In the genomic region with DNA sequence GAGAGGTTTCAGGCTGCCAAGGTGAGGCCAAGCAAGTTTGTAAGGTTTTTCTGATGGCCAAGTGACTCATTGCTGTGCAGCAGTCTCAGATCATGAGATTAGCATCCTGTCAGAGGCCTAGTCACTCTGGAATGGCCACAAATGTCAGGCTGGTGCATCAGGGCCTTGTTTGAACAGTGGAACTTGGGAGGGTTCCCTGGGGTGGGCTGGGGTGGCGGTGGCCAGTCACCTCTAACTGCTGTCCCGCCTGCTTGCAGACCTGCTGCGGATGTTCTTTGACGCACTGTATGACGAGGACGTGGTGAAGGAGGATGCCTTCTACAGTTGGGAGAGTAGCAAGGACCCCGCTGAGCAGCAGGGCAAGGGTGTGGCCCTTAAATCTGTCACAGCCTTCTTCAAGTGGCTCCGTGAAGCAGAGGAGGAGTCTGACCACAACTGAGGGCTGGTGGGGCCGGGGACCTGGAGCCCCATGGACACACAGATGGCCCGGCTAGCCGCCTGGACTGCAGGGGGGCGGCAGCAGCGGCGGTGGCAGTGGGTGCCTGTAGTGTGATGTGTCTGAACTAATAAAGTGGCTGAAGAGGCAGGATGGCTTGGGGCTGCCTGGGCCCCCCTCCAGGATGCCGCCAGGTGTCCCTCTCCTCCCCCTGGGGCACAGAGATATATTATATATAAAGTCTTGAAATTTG, we compare ENCODE assay signal across 8 cellular contexts. TPM values are rescaled to one million over a fixed set of nuclear protein-coding genes. Genes with fewer than 3 reads are reported as not detected.
DNase-seq lines count a peak whose midpoint lies in the region; ATAC-seq, FAIRE-seq and TF ChIP-seq lines count a peak whose summit lies in the region.

No MANE protein-coding gene starts in this region.

- peaks cover 0 to 24% (median 3%) of the 10 kb centered on the region in 4 donors for H3K4me1 ChIP-seq in Peyer's patch
- peaks cover 0 to 13% (median 6%) of the 10 kb centered on the region in 4 donors for H3K4me1 ChIP-seq in liver (ENCODE audit: control insufficient read depth in 4 of 4, insufficient read depth in 4 of 4, low read length in 3 of 4)
- peaks cover 15 to 37% of the 10 kb centered on the region in 2 donors for H3K4me1 ChIP-seq in thoracic aorta (ENCODE audit: control insufficient read depth in 1 of 2, low read depth in 2 of 2)

- TF ChIP-seq RAD21 in liver (IDR thresholded peaks at IDR 0.05), result no peak

- no peak for TF ChIP-seq POLR2A in Peyer's patch (IDR thresholded peaks at IDR 0.05)

- no peak overlapping the region for H3K9ac ChIP-seq in liver (ENCODE audit: low read depth in 1 of 2, low read length in 2 of 2)

- ATAC-seq in thoracic aorta (ENCODE audit: insufficient number of reproducible peaks, low FRiP score, low read depth), result no peak
- no peak for ATAC-seq in GM21717 (IDR thresholded peaks at IDR 0.05; ENCODE audit: unreplicated experiment)

- WGBS in liver, result 89% methylated on average over 15 of the region's 15 CpGs

- TF ChIP-seq CTCF in Peyer's patch (IDR thresholded peaks at IDR 0.05), result no peak
- TF ChIP-seq CTCF in liver (IDR thresholded peaks at IDR 0.05; ENCODE audit: low read depth, low read length, missing input control), result no peak
- TF ChIP-seq CTCF in thoracic aorta (IDR thresholded peaks at IDR 0.05), result no peak

- FAIRE-seq in frontal cortex (lab: Jason Lieb, UNC), result no peak

- DNase-seq in CD1c-positive myeloid dendritic cell (ENCODE audit: extremely low spot score), result peak; percentile 23
- DNase-seq in Peyer's patch, result no peak
- peak; percentile 34 for DNase-seq in amniotic epithelial cell (ENCODE audit: low read depth)
- no peak for DNase-seq in thoracic aorta (ENCODE audit: low spot score)
- no peak for DNase-seq in frontal cortex (ENCODE audit: low spot score in 2 of 2)
- no peak for DNase-seq in nucleus accumbens (lab: John Stamatoyannopoulos, UW)

- H3K27ac ChIP-seq in Peyer's patch (peak overlapping the region in 3 of 4 donors; percentile 15 to 98 (median 89)), liver (ENCODE audit: low read depth in 1 of 2, low read length in 2 of 2) (peak overlapping the region; percentile 16 to 84), thoracic aorta (peak overlapping the region; percentile 92 to 94)

- peaks cover 0 to 58% (median 0%) of the 10 kb centered on the region in 3 donors for H3K36me3 ChIP-seq in Peyer's patch
- peaks cover 14 to 50% (median 46%) of the 10 kb centered on the region in 4 donors for H3K36me3 ChIP-seq in liver (ENCODE audit: control insufficient read depth in 4 of 4, insufficient read depth in 3 of 4, low read depth in 1 of 4, low read length in 3 of 4)
- peaks cover 40% of the 10 kb centered on the region for H3K36me3 ChIP-seq in thoracic aorta

- H3K4me3 ChIP-seq in Peyer's patch, result no peak overlapping the region
- H3K4me3 ChIP-seq in liver (ENCODE audit: low read depth in 1 of 3, low read length in 3 of 3), result no peak overlapping the region
- H3K4me3 ChIP-seq in thoracic aorta, result no peak overlapping the region

- H3K27me3 ChIP-seq in Peyer's patch (no peaks in the 10 kb centered on the region), liver (ENCODE audit: control insufficient read depth in 4 of 4, insufficient read depth in 4 of 4, low read length in 3 of 4) (no peaks in the 10 kb centered on the region), thoracic aorta (replicated peaks; ENCODE audit: insufficient read depth) (no peaks in the 10 kb centered on the region)

- no peaks in the 10 kb centered on the region for H3K9me3 ChIP-seq in Peyer's patch
- no peaks in the 10 kb centered on the region for H3K9me3 ChIP-seq in liver (ENCODE audit: control insufficient read depth in 4 of 4, low read length in 3 of 4)
- H3K9me3 ChIP-seq in thoracic aorta, result no peaks in the 10 kb centered on the region

TF ChIP-seq in liver, 16 proteins besides CTCF, POLR2A, EP300 and RAD21:
- no peak for TF ChIP-seq TAF1 (conservative IDR thresholded peaks at IDR 0.05)
- TF ChIP-seq NR2F2 (IDR thresholded peaks at IDR 0.05), result no peak

RNA-seq across cellular contexts. Expression of gene FAM131A, which starts 2.8 kb away (rescaled TPM):
- total RNA-seq in Peyer's patch (10 to 100 TPM in 3 of 4 donors, 1 to 10 TPM in 1; 5.8 to 47.9 (median 19.6) TPM), liver (1 to 10 TPM; 3.5 to 5.7 TPM), thoracic aorta (10 to 100 TPM; 55.4 to 91.8 TPM), frontal cortex (60.7 TPM)
- 1 to 10 TPM in 1 of 2 donors, under 1 TPM in 1; 0.81 to 1.9 TPM for polyA plus RNA-seq in liver

RNA-seq across cellular contexts. Expression of gene EIF4G1, which starts 20.2 kb away (rescaled TPM):
- total RNA-seq in Peyer's patch (100 to 1,000 TPM; 209 to 295 (median 244) TPM), liver (100 to 1,000 TPM; 162 to 329 TPM), thoracic aorta (100 to 1,000 TPM; 254 to 334 TPM), frontal cortex (88.0 TPM)
- 100 to 1,000 TPM; 140 to 253 TPM for polyA plus RNA-seq in liver

RNA-seq across cellular contexts. Expression of gene CLCN2, which starts 26.8 kb away (rescaled TPM):
- 10 to 100 TPM; 11.6 to 87.8 (median 63.8) TPM for total RNA-seq in Peyer's patch
- total RNA-seq in liver, result 1 to 10 TPM; 3.6 to 3.9 TPM
- 1 to 10 TPM; 1.1 to 1.6 TPM for polyA plus RNA-seq in liver
- 1 to 10 TPM; 4.3 to 8.0 TPM for total RNA-seq in thoracic aorta
- 7.3 TPM for total RNA-seq in frontal cortex

RNA-seq across cellular contexts. Expression of gene POLR2H, which starts 26.9 kb away (rescaled TPM):
- 100 to 1,000 TPM in 3 of 4 donors, 10 to 100 TPM in 1; 90.8 to 307 (median 239) TPM for total RNA-seq in Peyer's patch
- 10 to 100 TPM; 25.7 to 55.7 TPM for total RNA-seq in liver
- polyA plus RNA-seq in liver, result 10 to 100 TPM; 43.1 to 43.9 TPM
- 10 to 100 TPM; 49.5 to 53.7 TPM for total RNA-seq in thoracic aorta
- 33.8 TPM for total RNA-seq in frontal cortex

RNA-seq across cellular contexts. Expression of gene PSMD2, which starts 35.6 kb away (rescaled TPM):
- total RNA-seq in Peyer's patch (100 to 1,000 TPM; 140 to 198 (median 155) TPM), liver (100 to 1,000 TPM; 200 to 213 TPM), thoracic aorta (100 to 1,000 TPM; 160 to 213 TPM), frontal cortex (263 TPM)
- polyA plus RNA-seq in liver, result 100 to 1,000 TPM in 1 of 2 donors, 10 to 100 TPM in 1; 77.5 to 122 TPM

Comparison
In these comparisons a context has a peak if more than half of its experiments do, and no peak if none do; other contexts are left out.
1. DNase-seq: peak in CD1c-positive myeloid dendritic cell (single experiment) and amniotic epithelial cell (single experiment); none in Peyer's patch (0 of 3), thoracic aorta (single experiment), frontal cortex (0 of 2) and nucleus accumbens (0 of 56).
2. Peak in every context shown above with its lines, with median percentiles within 50 percentile points of each other: H3K27ac ChIP-seq.